Comparison of ENCODE assay signal across 25 cellular contexts in the genomic region with DNA sequence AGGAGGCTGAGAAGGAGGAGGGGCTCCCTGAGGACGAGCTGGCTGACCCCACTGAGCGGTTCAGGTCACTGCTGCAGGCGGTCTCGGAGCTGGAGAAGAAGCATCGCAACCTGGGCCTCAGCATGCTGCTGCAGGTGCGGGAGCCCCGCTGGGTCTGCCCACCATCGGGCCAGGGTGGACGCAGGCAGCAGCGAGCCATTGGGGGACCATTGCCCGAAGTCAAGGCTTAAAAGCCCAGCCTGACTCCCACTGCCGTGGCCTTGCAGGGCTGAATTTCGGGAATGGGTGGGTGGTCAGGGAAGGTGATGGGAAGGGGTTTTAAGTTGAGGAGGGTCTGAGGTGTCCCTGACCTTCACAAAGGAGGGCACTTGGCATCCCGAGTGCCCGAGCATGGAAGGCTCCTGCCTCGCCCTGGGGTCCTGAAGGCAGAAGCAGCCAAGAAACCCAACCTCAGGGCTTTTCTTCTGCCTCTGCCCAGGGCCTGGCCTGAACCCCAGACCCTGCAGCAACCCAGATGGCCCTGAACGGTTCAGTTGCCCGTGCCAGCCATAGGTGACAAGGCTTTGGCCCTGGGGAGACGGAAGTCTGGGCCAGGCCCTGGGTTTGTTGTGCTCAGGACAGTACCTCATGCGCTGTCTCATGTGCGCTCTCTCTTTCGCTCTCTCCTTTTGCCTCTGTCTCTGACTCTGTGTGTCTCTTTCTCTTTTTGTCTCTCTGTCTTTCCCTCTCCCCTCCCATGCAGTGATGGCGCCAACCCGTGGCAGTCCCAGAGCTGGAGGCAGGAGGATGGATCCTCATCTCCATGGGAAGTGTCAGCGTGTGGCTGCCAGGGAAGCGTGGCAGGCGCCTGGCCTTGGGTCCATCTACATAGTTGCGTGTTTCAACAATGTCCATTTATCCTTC. TPM values are rescaled to one million over a fixed set of nuclear protein-coding genes. Genes with fewer than 3 reads are reported as not detected.
DNase-seq lines count a peak whose midpoint lies in the region; ATAC-seq, FAIRE-seq and TF ChIP-seq lines count a peak whose summit lies in the region.
"Had no signal": no experiment of that assay in that cellular context is flagged by ENCODE, and none has a peak within 500 bp of the region (broad histone marks: within the 10 kb centered on the region; RNA-seq: fewer than 3 reads in every experiment).

No MANE protein-coding gene starts in this region.

- CTCF ChIA-PET in K562 (lab: Yijun Ruan, JAX; ENCODE audit: low intra/inter-chr PET ratio): no interaction called here
- CTCF ChIA-PET in SK-N-SH (lab: Yijun Ruan, JAX): no interaction called here

- no peak for ATAC-seq in activated T-cell treated with anti-CD3 and anti-CD28 coated beads, Interleukin-2, amount 50 U/mL, for 4 hours
- no peak for ATAC-seq in K562
- ATAC-seq in memory B cell (ENCODE audit: low read depth): no peak
- ATAC-seq: HepG2 had no signal

- H3K9me2 ChIP-seq in SK-N-SH: no peaks in the 10 kb centered on the region

- no peaks in the 10 kb centered on the region for H3K27me3 Mint-ChIP-seq in activated T-cell treated with anti-CD3 and anti-CD28 coated beads, Interleukin-2, amount 50 U/mL, for 24 hours
- H3K27me3 Mint-ChIP-seq in activated T-cell treated with anti-CD3 and anti-CD28 coated beads, Interleukin-2, amount 50 U/mL, for 4 hours (ENCODE audit: low read depth): no peaks in the 10 kb centered on the region
- no peaks in the 10 kb centered on the region for H3K27me3 Mint-ChIP-seq in memory B cell

- H3K27ac Mint-ChIP-seq in activated T-cell treated with anti-CD3 and anti-CD28 coated beads, Interleukin-2, amount 50 U/mL, for 24 hours: peak overlapping the region; percentile 24
- H3K27ac Mint-ChIP-seq in memory B cell: peak overlapping the region; percentile 24

- H3K4me3 ChIP-seq in K562: no peak overlapping the region
- H3K4me3 ChIP-seq in SK-N-SH (ENCODE audit: low read depth in 2 of 2, low read length in 1 of 2): no peak overlapping the region
- H3K4me3 ChIP-seq: PC-9 had no signal

- 95% methylated on average over 26 of the region's 28 CpGs for WGBS in K562 (ENCODE audit: insufficient coverage, low coverage, missing lambda C conversion rate)
- 97% methylated on average over 14 of the region's 28 CpGs for WGBS in SK-N-SH (ENCODE audit: low lambda C conversion rate)

- POLR2A ChIA-PET in K562 (lab: Yijun Ruan, JAX): interaction anchor here (0.6 to 0.9 kb wide), 3 partner anchors 11 to 203 kb away, joined by 3 to 5 read pairs (median 3); no protein-coding TSS in a partner anchor
- POLR2A ChIA-PET in SK-N-SH (lab: Yijun Ruan, JAX): no interaction called here

- H3K4me2 ChIP-seq in K562 (ENCODE audit: insufficient read depth, low read length): no peak overlapping the region
- H3K4me2 ChIP-seq in SK-N-SH: no peak overlapping the region
- H3K4me2 ChIP-seq: PC-9 had no signal

- H3K9me1 ChIP-seq in K562 (ENCODE audit: control insufficient read depth, insufficient read depth, low read length): no peaks in the 10 kb centered on the region

- H3K27ac ChIP-seq in K562 (ENCODE audit: extremely low read depth, low read depth, low read length) (no peak overlapping the region), SK-N-SH (ENCODE audit: low read depth in 2 of 2, low read length in 1 of 2) (no peak overlapping the region)
- H3K27ac ChIP-seq: 22Rv1, PC-9 had no signal

- no peaks in the 10 kb centered on the region for H3K9me3 Mint-ChIP-seq in activated T-cell treated with anti-CD3 and anti-CD28 coated beads, Interleukin-2, amount 50 U/mL, for 24 hours
- H3K9me3 Mint-ChIP-seq in activated T-cell treated with anti-CD3 and anti-CD28 coated beads, Interleukin-2, amount 50 U/mL, for 4 hours: no peaks in the 10 kb centered on the region
- H3K9me3 Mint-ChIP-seq in memory B cell: no peaks in the 10 kb centered on the region

- H2AFZ ChIP-seq in K562 (ENCODE audit: low read depth, low read length) (no peak overlapping the region), SK-N-SH (ENCODE audit: low read depth) (no peak overlapping the region)
- H2AFZ ChIP-seq: PC-9 had no signal

- DNase-seq in activated T-cell treated with anti-CD3 and anti-CD28 coated beads, Interleukin-2, amount 50 U/mL, for 24 hours: peak; percentile 23
- no peak for DNase-seq in activated T-cell treated with anti-CD3 and anti-CD28 coated beads, Interleukin-2, amount 50 U/mL, for 4 hours
- DNase-seq in G401 (ENCODE audit: low spot score): peak; percentile 43
- DNase-seq in K562 (ENCODE audit: extremely low read depth in 1 of 4, low spot score in 3 of 4): no peak
- no peak for DNase-seq in memory B cell (ENCODE audit: low spot score in 2 of 2)
- no peak for DNase-seq in activated gamma-delta T cell (lab: John Stamatoyannopoulos, UW)
- DNase-seq in SK-N-SH: no peak
- no peak for DNase-seq in NCI-H146 (lab: John Stamatoyannopoulos, UW)
- DNase-seq: BE2C, Calu3, DMS79 treated with DMSO at 0.1 percent for 48 hours, H7, KBM-7, MV-4-11, NCI-H1105, NCI-H1436 treated with DMSO at 0.1 percent for 48 hours, NCI-H1930, NCI-H446 treated with DMSO at 0.1 percent for 48 hours, NCI-H526 treated with DMSO at 0.1 percent for 48 hours, PC-9, Right ventricle myocardium superior had no signal

- peak in 2 of 3 experiments; percentile 11 to 14; a peak in 1 of 6 replicates for TF ChIP-seq CTCF in K562 (IDR thresholded peaks at IDR 0.05 in 2 of 3, conservative IDR thresholded peaks at IDR 0.05 in 1 of 3; ENCODE audit: insufficient read depth in 2 of 3, low read depth in 1 of 3, low read length in 3 of 3)
- no peak for TF ChIP-seq CTCF in SK-N-SH (IDR thresholded peaks at IDR 0.05)

- TF ChIP-seq RAD21 in K562 (CRISPR knock-in tag; conservative IDR thresholded peaks at IDR 0.05 in 1 of 2, IDR thresholded peaks at IDR 0.05 in 1 of 2) (0 out of 4 replicates have a peak, but pooled peaks of 1 of the 2 experiments have one; percentile 9), SK-N-SH (IDR thresholded peaks at IDR 0.05; ENCODE audit: low read length) (no peak)

- H3F3A ChIP-seq in SK-N-SH (replicated peaks; ENCODE audit: insufficient read depth): no peaks in the 10 kb centered on the region

- no peak for TF ChIP-seq POLR2A in K562 (conservative IDR thresholded peaks at IDR 0.05)

- peaks cover 8% of the 10 kb centered on the region for H3K79me2 ChIP-seq in K562 (ENCODE audit: control insufficient read depth, insufficient read depth, low read length)
- H3K79me2 ChIP-seq in SK-N-SH (ENCODE audit: insufficient read depth): peaks cover 21% of the 10 kb centered on the region

- H3K4me1 ChIP-seq in K562 (replicated peaks in 1 of 2; ENCODE audit: control insufficient read depth in 2 of 2, insufficient read depth in 2 of 2, low read length in 2 of 2) (peaks cover 25 to 28% of the 10 kb centered on the region in 2 experiments), SK-N-SH (ENCODE audit: control insufficient read depth in 1 of 2, insufficient read depth in 2 of 2, low read depth in 1 of 2, low read length in 1 of 2) (peaks cover 0 to 6% of the 10 kb centered on the region in 2 experiments; a peak in 1 of 4 replicates)
- H3K4me1 ChIP-seq: BE2C had no signal

- H3K9me3 ChIP-seq in K562 (replicated peaks; ENCODE audit: control insufficient read depth, insufficient read depth, low read depth, low read length) (no peaks in the 10 kb centered on the region), SK-N-SH (no peaks in the 10 kb centered on the region)
- H3K9me3 ChIP-seq: BE2C had no signal

- intact Hi-C loops in K562 (cut with micrococcal nuclease): no loop called here

- BruUV-seq in K562 (replicated peaks; lab: Mats Ljungman, UMichigan): no TSS peak

- peaks cover 49% of the 10 kb centered on the region for H3K4me1 Mint-ChIP-seq in activated T-cell treated with anti-CD3 and anti-CD28 coated beads, Interleukin-2, amount 50 U/mL, for 24 hours (ENCODE audit: low read depth)
- H3K4me1 Mint-ChIP-seq in activated T-cell treated with anti-CD3 and anti-CD28 coated beads, Interleukin-2, amount 50 U/mL, for 4 hours (ENCODE audit: low read depth): peaks cover 34% of the 10 kb centered on the region
- peaks cover 20% of the 10 kb centered on the region for H3K4me1 Mint-ChIP-seq in memory B cell

- H3K4me3 Mint-ChIP-seq in activated T-cell treated with anti-CD3 and anti-CD28 coated beads, Interleukin-2, amount 50 U/mL, for 24 hours: no peak overlapping the region
- no peak overlapping the region for H3K4me3 Mint-ChIP-seq in activated T-cell treated with anti-CD3 and anti-CD28 coated beads, Interleukin-2, amount 50 U/mL, for 4 hours
- H3K4me3 Mint-ChIP-seq in memory B cell: no peak overlapping the region
- H3K4me3 Mint-ChIP-seq: CD14-positive monocyte had no signal

- no peak for FAIRE-seq in K562 (lab: Jason Lieb, UNC)
- FAIRE-seq: GM12892, HepG2 had no signal

- H3K27me3 ChIP-seq in K562 (ENCODE audit: control insufficient read depth in 2 of 2, insufficient read depth in 2 of 2, low read length in 2 of 2): no peaks in the 10 kb centered on the region
- H3K27me3 ChIP-seq in SK-N-SH (ENCODE audit: insufficient read depth): no peaks in the 10 kb centered on the region
- H3K27me3 ChIP-seq: BE2C had no signal

- no peaks in the 10 kb centered on the region; the same call in 1 of the 2 replicates for H4K20me1 ChIP-seq in K562 (replicated peaks; ENCODE audit: control insufficient read depth, insufficient read depth, low read length)
- H4K20me1 ChIP-seq in SK-N-SH (ENCODE audit: insufficient read depth): no peaks in the 10 kb centered on the region

- peaks cover 88% of the 10 kb centered on the region for H3K36me3 Mint-ChIP-seq in activated T-cell treated with anti-CD3 and anti-CD28 coated beads, Interleukin-2, amount 50 U/mL, for 24 hours (ENCODE audit: low read depth)
- peaks cover 37% of the 10 kb centered on the region for H3K36me3 Mint-ChIP-seq in activated T-cell treated with anti-CD3 and anti-CD28 coated beads, Interleukin-2, amount 50 U/mL, for 4 hours (ENCODE audit: insufficient read depth)
- H3K36me3 Mint-ChIP-seq in memory B cell: peaks cover 51% of the 10 kb centered on the region

- TF ChIP-seq EP300 in K562 (IDR thresholded peaks at IDR 0.05; ENCODE audit: low read length): no peak
- no peak for TF ChIP-seq EP300 in SK-N-SH (IDR thresholded peaks at IDR 0.05; ENCODE audit: borderline replicate concordance in 1 of 2, low read depth in 1 of 2, low read length in 1 of 2)

- H3K9ac ChIP-seq in K562 (ENCODE audit: insufficient read depth in 1 of 2, low read depth in 2 of 2, low read length in 2 of 2): peak overlapping the region in 1 of 2 experiments; percentile 57; a peak in 1 of 4 replicates
- no peak overlapping the region for H3K9ac ChIP-seq in SK-N-SH

- peaks cover 54% of the 10 kb centered on the region; the same call in 2 of the 3 replicates for H3K36me3 ChIP-seq in K562 (ENCODE audit: control insufficient read depth, insufficient read depth, low read length)
- peaks cover 23 to 40% of the 10 kb centered on the region in 2 experiments for H3K36me3 ChIP-seq in SK-N-SH (replicated peaks in 1 of 2; ENCODE audit: control insufficient read depth in 1 of 2, insufficient read depth in 2 of 2, low read length in 1 of 2)

- in situ Hi-C loops in G401 (cut with HindIII; ENCODE audit: low sequenced_read_pairs): no loop called here
- in situ Hi-C loops in K562 (cut with MboI): no loop called here

RNA-seq across cellular contexts. Expression of gene RNF187, which starts 6.2 kb away (rescaled TPM):
- total RNA-seq in activated T-cell treated with anti-CD3 and anti-CD28 coated beads, Interleukin-2, amount 50 U/mL, for 4 hours: 100 to 1,000 TPM in 2 of 3 donors, 10 to 100 TPM in 1; 99.6 to 108 (median 106) TPM
- total RNA-seq in G401 (2014; rRNA removed; shearing (Covaris generic)): 136 and 168 TPM in 2 replicates
- total RNA-seq in K562 (2011; cell fraction: chromatin; rRNA removed; ENCODE audit: low replicate concordance): 15.0 and 31.2 TPM in 2 replicates
- total RNA-seq in K562 (2011; cell fraction: nucleolus; rRNA removed): 24.3 and 25.7 TPM in 2 replicates
- 24.3 and 28.9 TPM in 2 replicates for total RNA-seq in K562 (2011; cell fraction: nucleoplasm; rRNA removed)
- total RNA-seq in K562 (2014; rRNA removed) (44.1 and 53.7 TPM in 2 replicates), K562 (2014; rRNA removed; fragmentation: Illumina TruSeq; extraction: Trizol) (32.0 and 40.3 TPM in 2 replicates), K562 (2015; rRNA removed; fragmentation: Illumina TruSeq; extraction: Trizol) (36.8 and 38.1 TPM in 2 replicates), K562 (2021) (114 and 119 TPM in 2 replicates)
- polyA plus RNA-seq in K562 (2011; rRNA removed) (45.6 and 52.7 TPM in 2 replicates), K562 (2014; fragmentation: Illumina TruSeq; extraction: Trizol) (53.9 and 60.8 TPM in 2 replicates), K562 (2014; fragmentation: Nextera tagmentation; extraction: Ambion mirVana) (1 to 10 TPM; 2.3 to 3.2 TPM), K562 (2014; rRNA removed) (41.9 and 42.2 TPM in 2 replicates), SK-N-SH (2012; rRNA removed) (46.0 and 71.1 TPM in 2 replicates)
- 69.5 and 81.8 TPM in 2 replicates for polyA plus RNA-seq in K562 (2011; cell fraction: cytosol; rRNA removed)
- polyA plus RNA-seq in K562 (2011; cell fraction: nucleus; rRNA removed): 23.0 and 28.0 TPM in 2 replicates
- 80.6 and 187 TPM in 2 replicates for polyA plus RNA-seq in K562 (2012)
- 42.6 and 50.7 TPM in 2 replicates for polyA minus RNA-seq in K562 (2011; rRNA and poly(A)+ RNA removed)
- polyA minus RNA-seq in K562 (2011; cell fraction: cytosol; rRNA and poly(A)+ RNA removed): 44.9 and 65.3 TPM in 2 replicates
- 7.5 and 16.1 TPM in 2 replicates for polyA minus RNA-seq in K562 (2011; cell fraction: nucleus; rRNA and poly(A)+ RNA removed)
- 52.3 and 67.2 TPM in 2 replicates for polyA plus RNA-seq in SK-N-SH (2012; cell fraction: cytosol; rRNA removed)
- polyA plus RNA-seq in SK-N-SH (2012; cell fraction: nucleus; rRNA removed): 34.9 and 39.3 TPM in 2 replicates

Comparison
In these comparisons a context has a peak if more than half of its experiments do, and no peak if none do; other contexts are left out.
1. DNase-seq: peak in activated T-cell treated with anti-CD3 and anti-CD28 coated beads, Interleukin-2, amount 50 U/mL, for 24 hours (single experiment) and G401 (single experiment); none in activated T-cell treated with anti-CD3 and anti-CD28 coated beads, Interleukin-2, amount 50 U/mL, for 4 hours (single experiment), K562 (0 of 4), memory B cell (0 of 2), activated gamma-delta T cell (single experiment), SK-N-SH (single experiment) and NCI-H146 (single experiment).